18 cellular contexts compared by ENCODE assay signal in genomic region chr7:55496906-55497305, GRCh38.
DNase-seq lines count a peak whose midpoint lies in the region; ATAC-seq and TF ChIP-seq lines count a peak whose summit lies in the region.
"Had no signal": no experiment of that assay in that cellular context is flagged by ENCODE, and none has a peak within 500 bp of the region (broad histone marks: within the 10 kb centered on the region; RNA-seq: fewer than 3 reads in every experiment).

No MANE protein-coding gene starts in this region.

- 93 to 96% (median 94%) methylated on average over 9 of the region's 9 CpGs for WGBS in spleen, 5 donors

- H3K27ac ChIP-seq in CD4-positive, CD25-positive, alpha-beta regulatory T cell (ENCODE audit: insufficient read depth, low read length, poor library complexity, severe bottlenecking): no peak overlapping the region
- H3K27ac ChIP-seq in spleen (no peak overlapping the region), lower lobe of right lung (no peak overlapping the region)
- H3K27ac ChIP-seq: 22Rv1, A549, C4-2B, GM23248 had no signal

- intact Hi-C loops in spleen (cut with DNase I; ENCODE audit: low total_unique reads) (no loop called here), lower lobe of right lung (cut with DNase I) (no loop called here)

- H3K27ac Mint-ChIP-seq in activated T-cell treated with anti-CD3 and anti-CD28 coated beads, Interleukin-2, amount 50 U/mL, for 24 hours: peak overlapping the region; percentile 30
- H3K27ac Mint-ChIP-seq in CD4-positive, CD25-positive, alpha-beta regulatory T cell: peak overlapping the region in 2 of 3 donors; percentile 48 to 87
- peak overlapping the region; percentile 6 to 23 for H3K27ac Mint-ChIP-seq in effector memory CD8-positive, alpha-beta T cell

- no peaks in the 10 kb centered on the region for H3K27me3 ChIP-seq in CD4-positive, CD25-positive, alpha-beta regulatory T cell (ENCODE audit: control insufficient read depth, insufficient read depth, low read length)
- H3K27me3 ChIP-seq in spleen (replicated peaks in 1 of 7) (no peaks in the 10 kb centered on the region), lower lobe of right lung (ENCODE audit: low read depth) (no peaks in the 10 kb centered on the region)

- no peak overlapping the region for H3K4me3 ChIP-seq in CD4-positive, CD25-positive, alpha-beta regulatory T cell (ENCODE audit: low read depth, low read length)
- no peak overlapping the region for H3K4me3 ChIP-seq in spleen
- H3K4me3 ChIP-seq in lower lobe of right lung: no peak overlapping the region
- H3K4me3 ChIP-seq: A549, GM23248, HAP-1 had no signal

- no peaks in the 10 kb centered on the region for H3K27me3 Mint-ChIP-seq in activated T-cell treated with anti-CD3 and anti-CD28 coated beads, Interleukin-2, amount 50 U/mL, for 24 hours
- no peaks in the 10 kb centered on the region for H3K27me3 Mint-ChIP-seq in activated T-cell treated with anti-CD3 and anti-CD28 coated beads, Interleukin-2, amount 50 U/mL, for 4 hours (ENCODE audit: low read depth)
- no peaks in the 10 kb centered on the region for H3K27me3 Mint-ChIP-seq in CD4-positive, CD25-positive, alpha-beta regulatory T cell
- no peaks in the 10 kb centered on the region for H3K27me3 Mint-ChIP-seq in effector memory CD8-positive, alpha-beta T cell

- ATAC-seq in activated T-cell treated with anti-CD3 and anti-CD28 coated beads, Interleukin-2, amount 50 U/mL, for 4 hours: no peak
- ATAC-seq in CD4-positive, CD25-positive, alpha-beta regulatory T cell (ENCODE audit: low read depth in 2 of 2): no peak
- no peak for ATAC-seq in effector memory CD8-positive, alpha-beta T cell (replicated peaks)
- no peak for ATAC-seq in lower lobe of right lung
- ATAC-seq in GM18517 (IDR thresholded peaks at IDR 0.05; ENCODE audit: unreplicated experiment): no peak
- ATAC-seq: A549 had no signal

- no peak for TF ChIP-seq POLR2A in spleen (IDR thresholded peaks at IDR 0.05)

- peaks cover 87% of the 10 kb centered on the region for H3K36me3 Mint-ChIP-seq in activated T-cell treated with anti-CD3 and anti-CD28 coated beads, Interleukin-2, amount 50 U/mL, for 24 hours (ENCODE audit: low read depth)
- peaks cover 38% of the 10 kb centered on the region for H3K36me3 Mint-ChIP-seq in activated T-cell treated with anti-CD3 and anti-CD28 coated beads, Interleukin-2, amount 50 U/mL, for 4 hours (ENCODE audit: insufficient read depth)
- H3K36me3 Mint-ChIP-seq in CD4-positive, CD25-positive, alpha-beta regulatory T cell: peaks cover 44% of the 10 kb centered on the region
- peaks cover 39% of the 10 kb centered on the region for H3K36me3 Mint-ChIP-seq in effector memory CD8-positive, alpha-beta T cell (ENCODE audit: insufficient read depth)

- H3K36me3 ChIP-seq in CD4-positive, CD25-positive, alpha-beta regulatory T cell (ENCODE audit: control insufficient read depth, insufficient read depth, low read length): peaks cover 72% of the 10 kb centered on the region
- peaks cover 4 to 100% (median 42%) of the 10 kb centered on the region in 6 donors for H3K36me3 ChIP-seq in spleen
- H3K36me3 ChIP-seq in lower lobe of right lung: peaks cover 22% of the 10 kb centered on the region
- H3K36me3 ChIP-seq: HAP-1 had no signal

- H3K9me3 ChIP-seq in CD4-positive, CD25-positive, alpha-beta regulatory T cell (ENCODE audit: control insufficient read depth in 2 of 2, low read length in 2 of 2): no peaks in the 10 kb centered on the region
- H3K9me3 ChIP-seq in spleen (no peaks in the 10 kb centered on the region), lower lobe of right lung (no peaks in the 10 kb centered on the region)
- H3K9me3 ChIP-seq: A549, HAP-1 had no signal

- DNase-seq in activated T-cell treated with anti-CD3 and anti-CD28 coated beads, Interleukin-2, amount 50 U/mL, for 24 hours: no peak
- no peak for DNase-seq in activated T-cell treated with anti-CD3 and anti-CD28 coated beads, Interleukin-2, amount 50 U/mL, for 4 hours
- DNase-seq in CD4-positive, CD25-positive, alpha-beta regulatory T cell: no peak
- no peak for DNase-seq in effector memory CD8-positive, alpha-beta T cell
- DNase-seq in spleen (peak; percentile 66), HCEC 1CT (no peak), lower lobe of right lung (no peak)
- DNase-seq: AML-193; Calu3; CD8-positive, alpha-beta T cell; DND-41; GM23248; IMR-90 had no signal

- H3K4me3 Mint-ChIP-seq in activated T-cell treated with anti-CD3 and anti-CD28 coated beads, Interleukin-2, amount 50 U/mL, for 24 hours: no peak overlapping the region
- no peak overlapping the region for H3K4me3 Mint-ChIP-seq in activated T-cell treated with anti-CD3 and anti-CD28 coated beads, Interleukin-2, amount 50 U/mL, for 4 hours
- no peak overlapping the region for H3K4me3 Mint-ChIP-seq in CD4-positive, CD25-positive, alpha-beta regulatory T cell
- no peak overlapping the region for H3K4me3 Mint-ChIP-seq in effector memory CD8-positive, alpha-beta T cell
- H3K4me3 Mint-ChIP-seq: CD8-positive, alpha-beta T cell had no signal

- peaks cover 46% of the 10 kb centered on the region for H3K4me1 Mint-ChIP-seq in activated T-cell treated with anti-CD3 and anti-CD28 coated beads, Interleukin-2, amount 50 U/mL, for 24 hours (ENCODE audit: low read depth)
- peaks cover 42% of the 10 kb centered on the region for H3K4me1 Mint-ChIP-seq in activated T-cell treated with anti-CD3 and anti-CD28 coated beads, Interleukin-2, amount 50 U/mL, for 4 hours (ENCODE audit: low read depth)
- H3K4me1 Mint-ChIP-seq in CD4-positive, CD25-positive, alpha-beta regulatory T cell: peaks cover 19 to 73% (median 36%) of the 10 kb centered on the region in 4 donors
- peaks cover 40 to 48% of the 10 kb centered on the region in 2 donors for H3K4me1 Mint-ChIP-seq in effector memory CD8-positive, alpha-beta T cell (ENCODE audit: low read depth in 2 of 2)

- peaks cover 12% of the 10 kb centered on the region for H3K4me1 ChIP-seq in CD4-positive, CD25-positive, alpha-beta regulatory T cell (ENCODE audit: control insufficient read depth, insufficient read depth, low read length, poor library complexity, severe bottlenecking)
- H3K4me1 ChIP-seq in spleen (peaks cover 0 to 24% (median 3%) of the 10 kb centered on the region in 6 donors), lower lobe of right lung (no peaks in the 10 kb centered on the region)
- H3K4me1 ChIP-seq: A549, HAP-1 had no signal

- no peak for TF ChIP-seq CTCF in spleen (IDR thresholded peaks at IDR 0.05 in 8 of 11, conservative IDR thresholded peaks at IDR 0.05 in 3 of 11)
- no peak for TF ChIP-seq CTCF in lower lobe of right lung (IDR thresholded peaks at IDR 0.05)

- no peaks in the 10 kb centered on the region for H3K9me3 Mint-ChIP-seq in activated T-cell treated with anti-CD3 and anti-CD28 coated beads, Interleukin-2, amount 50 U/mL, for 24 hours
- H3K9me3 Mint-ChIP-seq in activated T-cell treated with anti-CD3 and anti-CD28 coated beads, Interleukin-2, amount 50 U/mL, for 4 hours: no peaks in the 10 kb centered on the region
- no peaks in the 10 kb centered on the region for H3K9me3 Mint-ChIP-seq in CD4-positive, CD25-positive, alpha-beta regulatory T cell
- H3K9me3 Mint-ChIP-seq in effector memory CD8-positive, alpha-beta T cell: no peaks in the 10 kb centered on the region
- H3K9me3 Mint-ChIP-seq: CD8-positive, alpha-beta T cell had no signal

Comparison
In these comparisons a context has a peak if more than half of its experiments do, and no peak if none do; other contexts are left out.
1. H3K27ac Mint-ChIP-seq: peak in every context shown above with its lines; median percentile 68 in CD4-positive, CD25-positive, alpha-beta regulatory T cell; 30 in activated T-cell treated with anti-CD3 and anti-CD28 coated beads, Interleukin-2, amount 50 U/mL, for 24 hours; 14 in effector memory CD8-positive, alpha-beta T cell.